ENCODE assay signal across 1 cellular context in genomic region chr6:97282726-97283617, GRCh38.
A peak's percentile ranks its signal among the peaks of the same experiment; 100 is the strongest.
TF ChIP-seq lines count a peak whose summit lies in the region.

A gene with protein sequence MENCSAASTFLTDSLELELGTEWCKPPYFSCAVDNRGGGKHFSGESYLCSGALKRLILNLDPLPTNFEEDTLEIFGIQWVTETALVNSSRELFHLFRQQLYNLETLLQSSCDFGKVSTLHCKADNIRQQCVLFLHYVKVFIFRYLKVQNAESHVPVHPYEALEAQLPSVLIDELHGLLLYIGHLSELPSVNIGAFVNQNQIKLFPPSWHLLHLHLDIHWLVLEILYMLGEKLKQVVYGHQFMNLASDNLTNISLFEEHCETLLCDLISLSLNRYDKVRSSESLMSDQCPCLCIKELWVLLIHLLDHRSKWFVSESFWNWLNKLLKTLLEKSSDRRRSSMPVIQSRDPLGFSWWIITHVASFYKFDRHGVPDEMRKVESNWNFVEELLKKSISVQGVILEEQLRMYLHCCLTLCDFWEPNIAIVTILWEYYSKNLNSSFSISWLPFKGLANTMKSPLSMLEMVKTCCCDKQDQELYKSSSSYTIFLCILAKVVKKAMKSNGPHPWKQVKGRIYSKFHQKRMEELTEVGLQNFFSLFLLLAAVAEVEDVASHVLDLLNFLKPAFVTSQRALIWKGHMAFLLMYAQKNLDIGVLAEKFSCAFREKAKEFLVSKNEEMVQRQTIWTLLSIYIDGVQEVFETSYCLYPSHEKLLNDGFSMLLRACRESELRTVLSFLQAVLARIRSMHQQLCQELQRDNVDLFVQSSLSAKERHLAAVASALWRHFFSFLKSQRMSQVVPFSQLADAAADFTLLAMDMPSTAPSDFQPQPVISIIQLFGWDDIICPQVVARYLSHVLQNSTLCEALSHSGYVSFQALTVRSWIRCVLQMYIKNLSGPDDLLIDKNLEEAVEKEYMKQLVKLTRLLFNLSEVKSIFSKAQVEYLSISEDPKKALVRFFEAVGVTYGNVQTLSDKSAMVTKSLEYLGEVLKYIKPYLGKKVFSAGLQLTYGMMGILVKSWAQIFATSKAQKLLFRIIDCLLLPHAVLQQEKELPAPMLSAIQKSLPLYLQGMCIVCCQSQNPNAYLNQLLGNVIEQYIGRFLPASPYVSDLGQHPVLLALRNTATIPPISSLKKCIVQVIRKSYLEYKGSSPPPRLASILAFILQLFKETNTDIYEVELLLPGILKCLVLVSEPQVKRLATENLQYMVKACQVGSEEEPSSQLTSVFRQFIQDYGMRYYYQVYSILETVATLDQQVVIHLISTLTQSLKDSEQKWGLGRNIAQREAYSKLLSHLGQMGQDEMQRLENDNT (minus strand): TSS chr6:97283216. CDS start chr6:97282477, 739 bp downstream.

TF ChIP-seq in HepG2, 621 proteins besides CTCF, POLR2A, EP300 and RAD21 (continued from another document and continues in another):
- TF ChIP-seq PAXIP1 (CRISPR knock-in tag; conservative IDR thresholded peaks at IDR 0.05), result no peak; the same call in 1 of the 2 replicates
- no peak for TF ChIP-seq PAF1 (CRISPR knock-in tag; IDR thresholded peaks at IDR 0.05)
- TF ChIP-seq ISL2 (CRISPR knock-in tag; IDR thresholded peaks at IDR 0.05), result no peak
- TF ChIP-seq CEBPZ (IDR thresholded peaks at IDR 0.05; ENCODE audit: low read length), result no peak
- TF ChIP-seq ZNF839 (CRISPR knock-in tag; IDR thresholded peaks at IDR 0.05; ENCODE audit: borderline replicate concordance), result no peak
- TF ChIP-seq HOXA3 (CRISPR knock-in tag; IDR thresholded peaks at IDR 0.05), result peak; percentile 54; the same call in 1 of the 2 replicates
- TF ChIP-seq PTBP1 (IDR thresholded peaks at IDR 0.05; ENCODE audit: low read depth, low read length, poor library complexity, severe bottlenecking), result no peak
- TF ChIP-seq TOE1 (CRISPR knock-in tag; IDR thresholded peaks at IDR 0.05), result no peak
- no peak for TF ChIP-seq ZNF142 (CRISPR knock-in tag; IDR thresholded peaks at IDR 0.05)
- TF ChIP-seq, protein P1, sequence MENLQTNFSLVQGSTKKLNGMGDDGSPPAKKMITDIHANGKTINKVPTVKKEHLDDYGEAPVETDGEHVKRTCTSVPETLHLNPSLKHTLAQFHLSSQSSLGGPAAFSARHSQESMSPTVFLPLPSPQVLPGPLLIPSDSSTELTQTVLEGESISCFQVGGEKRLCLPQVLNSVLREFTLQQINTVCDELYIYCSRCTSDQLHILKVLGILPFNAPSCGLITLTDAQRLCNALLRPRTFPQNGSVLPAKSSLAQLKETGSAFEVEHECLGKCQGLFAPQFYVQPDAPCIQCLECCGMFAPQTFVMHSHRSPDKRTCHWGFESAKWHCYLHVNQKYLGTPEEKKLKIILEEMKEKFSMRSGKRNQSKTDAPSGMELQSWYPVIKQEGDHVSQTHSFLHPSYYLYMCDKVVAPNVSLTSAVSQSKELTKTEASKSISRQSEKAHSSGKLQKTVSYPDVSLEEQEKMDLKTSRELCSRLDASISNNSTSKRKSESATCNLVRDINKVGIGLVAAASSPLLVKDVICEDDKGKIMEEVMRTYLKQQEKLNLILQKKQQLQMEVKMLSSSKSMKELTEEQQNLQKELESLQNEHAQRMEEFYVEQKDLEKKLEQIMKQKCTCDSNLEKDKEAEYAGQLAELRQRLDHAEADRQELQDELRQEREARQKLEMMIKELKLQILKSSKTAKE (CRISPR knock-in tag; IDR thresholded peaks at IDR 0.05; ENCODE audit: borderline replicate concordance), result no peak
- TF ChIP-seq ZKSCAN5 (CRISPR knock-in tag; IDR thresholded peaks at IDR 0.05), result no peak
- peak; percentile 28 for TF ChIP-seq AGO2 (optimal IDR thresholded peaks at IDR 0.05; ENCODE audit: low read depth, low read length)
- TF ChIP-seq FUBP1 (CRISPR knock-in tag; IDR thresholded peaks at IDR 0.05; ENCODE audit: borderline replicate concordance), result no peak
- TF ChIP-seq, protein P2, sequence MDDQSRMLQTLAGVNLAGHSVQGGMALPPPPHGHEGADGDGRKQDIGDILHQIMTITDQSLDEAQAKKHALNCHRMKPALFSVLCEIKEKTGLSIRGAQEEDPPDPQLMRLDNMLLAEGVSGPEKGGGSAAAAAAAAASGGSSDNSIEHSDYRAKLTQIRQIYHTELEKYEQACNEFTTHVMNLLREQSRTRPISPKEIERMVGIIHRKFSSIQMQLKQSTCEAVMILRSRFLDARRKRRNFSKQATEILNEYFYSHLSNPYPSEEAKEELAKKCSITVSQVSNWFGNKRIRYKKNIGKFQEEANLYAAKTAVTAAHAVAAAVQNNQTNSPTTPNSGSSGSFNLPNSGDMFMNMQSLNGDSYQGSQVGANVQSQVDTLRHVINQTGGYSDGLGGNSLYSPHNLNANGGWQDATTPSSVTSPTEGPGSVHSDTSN (CRISPR knock-in tag; IDR thresholded peaks at IDR 0.05; ENCODE audit: borderline replicate concordance), result no peak
- no peak for TF ChIP-seq KDM4B (CRISPR knock-in tag; IDR thresholded peaks at IDR 0.05)
- TF ChIP-seq NR3C1 (CRISPR knock-in tag; IDR thresholded peaks at IDR 0.05), result no peak
- TF ChIP-seq E2F5 (CRISPR knock-in tag; conservative IDR thresholded peaks at IDR 0.05), result peak; percentile 95
- TF ChIP-seq EHMT2 (IDR thresholded peaks at IDR 0.05; ENCODE audit: borderline replicate concordance, low read depth, low read length), result no peak
- no peak for TF ChIP-seq THYN1 (CRISPR knock-in tag; IDR thresholded peaks at IDR 0.05; ENCODE audit: borderline replicate concordance, low read depth)
- TF ChIP-seq ZNF232 (CRISPR knock-in tag; IDR thresholded peaks at IDR 0.05; ENCODE audit: borderline replicate concordance), result no peak
- no peak for TF ChIP-seq ZNF30 (CRISPR knock-in tag; IDR thresholded peaks at IDR 0.05)
- TF ChIP-seq NBN (conservative IDR thresholded peaks at IDR 0.05), result no peak
- no peak for TF ChIP-seq CCDC6 (CRISPR knock-in tag; IDR thresholded peaks at IDR 0.05)
- peak; percentile 17; the same call in 1 of the 2 replicates for TF ChIP-seq ERF (CRISPR knock-in tag; IDR thresholded peaks at IDR 0.05)
- TF ChIP-seq USF2 (IDR thresholded peaks at IDR 0.05; ENCODE audit: low read depth, low read length), result no peak
- no peak for TF ChIP-seq USF2 (CRISPR knock-in tag; IDR thresholded peaks at IDR 0.05; ENCODE audit: borderline replicate concordance)
- no peak for TF ChIP-seq NR2F2 (IDR thresholded peaks at IDR 0.05; ENCODE audit: borderline replicate concordance, low read depth)
